ENCODE assay signal across 9 cellular contexts in the genomic region with DNA sequence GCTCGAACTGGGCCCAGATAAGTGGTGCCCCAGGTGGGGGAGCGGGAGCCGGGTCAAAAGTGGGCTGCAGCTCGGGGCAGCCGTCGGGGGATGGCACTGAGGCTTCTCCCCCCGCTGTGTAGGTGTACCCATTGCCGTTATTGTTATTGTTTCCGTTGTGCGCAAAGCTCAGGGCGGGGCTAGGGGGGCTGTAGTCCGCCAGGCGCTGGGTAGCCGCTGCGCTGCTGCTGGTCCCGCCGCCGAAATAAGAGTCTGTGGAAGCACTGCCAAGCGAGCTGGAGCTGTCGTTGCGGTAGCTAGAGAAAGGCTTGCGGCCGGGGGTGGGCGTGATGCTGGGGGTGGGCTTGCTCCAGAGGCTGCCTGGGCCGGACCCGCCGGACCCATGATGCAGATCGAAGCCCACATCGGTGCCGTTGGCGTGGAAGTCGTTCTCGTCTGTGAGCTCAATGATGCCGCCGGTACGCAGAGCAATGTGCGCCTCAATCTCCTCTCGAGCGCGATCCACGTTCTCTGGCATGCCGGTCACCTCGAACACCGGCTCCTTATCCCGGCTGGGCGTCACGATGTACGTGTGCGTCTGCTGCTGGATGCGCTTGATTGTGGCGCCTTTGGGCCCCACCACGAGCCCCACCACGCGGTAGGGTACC. TPM values are rescaled to one million over a fixed set of nuclear protein-coding genes. Genes with fewer than 3 reads are reported as not detected.
DNase-seq lines count a peak whose midpoint lies in the region; ATAC-seq, FAIRE-seq and TF ChIP-seq lines count a peak whose summit lies in the region.
"Had no signal": no experiment of that assay in that cellular context is flagged by ENCODE, and none has a peak within 500 bp of the region (broad histone marks: within the 10 kb centered on the region; RNA-seq: fewer than 3 reads in every experiment).

No MANE protein-coding gene starts in this region.

- DNase-seq in T-helper 1 cell (no peak), astrocyte of the cerebellum (ENCODE audit: low read depth) (no peak), kidney (peak; percentile 71), testis (no peak), NCI-H524 treated with DMSO at 0.1 percent for 48 hours (lab: John Stamatoyannopoulos, UW) (no peak), NOMO-1 treated with DMSO at 0.1 percent for 48 hours (lab: John Stamatoyannopoulos, UW; ENCODE audit: unreplicated experiment) (no peak)

- no peaks in the 10 kb centered on the region for H3K36me3 Mint-ChIP-seq in T-helper 1 cell treated with Interleukin-12 subunit alpha and Interleukin-12 subunit beta and Interleukin-4 antibody, amounts not matched to agents 30 μg/mL and 1 μg/mL, for 36 hours (ENCODE audit: low read depth)

- no peak for FAIRE-seq in kidney (lab: Jason Lieb, UNC)

- H3K9ac ChIP-seq in kidney (ENCODE audit: low read length in 2 of 2), result no peak overlapping the region

- H3K4me1 Mint-ChIP-seq in T-helper 1 cell treated with Interleukin-12 subunit alpha and Interleukin-12 subunit beta and Interleukin-4 antibody, amounts not matched to agents 30 μg/mL and 1 μg/mL, for 36 hours (ENCODE audit: low read depth), result peaks cover 5% of the 10 kb centered on the region

- peaks cover 3 to 7% of the 10 kb centered on the region in 2 donors for H3K4me1 ChIP-seq in kidney (ENCODE audit: control insufficient read depth in 1 of 2, insufficient read depth in 1 of 2, low read depth in 1 of 2, low read length in 2 of 2)
- H3K4me1 ChIP-seq in testis, result peaks cover 33% of the 10 kb centered on the region

- in situ Hi-C loops in astrocyte of the cerebellum (cut with HindIII; ENCODE audit: low sequenced_read_pairs), result no loop called here

- H3K27ac ChIP-seq in kidney (ENCODE audit: low read depth in 2 of 2, low read length in 2 of 2), result no peak overlapping the region
- H3K27ac ChIP-seq in testis, result peak overlapping the region; percentile 85 to 97

- H3K9me3 Mint-ChIP-seq in T-helper 1 cell treated with Interleukin-12 subunit alpha and Interleukin-12 subunit beta and Interleukin-4 antibody, amounts not matched to agents 30 μg/mL and 1 μg/mL, for 36 hours, result no peaks in the 10 kb centered on the region

- H3K9me3 ChIP-seq in kidney (ENCODE audit: control insufficient read depth in 1 of 2, low read length in 2 of 2) (no peaks in the 10 kb centered on the region), testis (no peaks in the 10 kb centered on the region)
- H3K9me3 ChIP-seq: adrenal gland had no signal

- H3K36me3 ChIP-seq in kidney (ENCODE audit: control insufficient read depth in 1 of 2, insufficient read depth in 2 of 2, low read length in 2 of 2) (no peaks in the 10 kb centered on the region), testis (ENCODE audit: low read depth, missing control alignments) (no peaks in the 10 kb centered on the region)
- H3K36me3 ChIP-seq: adrenal gland had no signal

- no peak overlapping the region for H3K27ac Mint-ChIP-seq in T-helper 1 cell treated with Interleukin-12 subunit alpha and Interleukin-12 subunit beta and Interleukin-4 antibody, amounts not matched to agents 30 μg/mL and 1 μg/mL, for 36 hours

- H3K27me3 ChIP-seq in testis, result no peaks in the 10 kb centered on the region
- H3K27me3 ChIP-seq: adrenal gland had no signal

- TF ChIP-seq POLR2A in testis (IDR thresholded peaks at IDR 0.05), result no peak

- TF ChIP-seq CTCF in astrocyte of the cerebellum (IDR thresholded peaks at IDR 0.05; ENCODE audit: low read depth, low read length, missing control alignments) (no peak), kidney (IDR thresholded peaks at IDR 0.05; ENCODE audit: borderline replicate concordance, extremely low read depth, insufficient read depth) (no peak), testis (IDR thresholded peaks at IDR 0.05) (no peak)

- H3K27me3 Mint-ChIP-seq in T-helper 1 cell treated with Interleukin-12 subunit alpha and Interleukin-12 subunit beta and Interleukin-4 antibody, amounts not matched to agents 30 μg/mL and 1 μg/mL, for 36 hours (ENCODE audit: low read depth), result peaks cover 24% of the 10 kb centered on the region

- ATAC-seq in GM21576 (IDR thresholded peaks at IDR 0.05; ENCODE audit: unreplicated experiment), result no peak

- H3K4me3 ChIP-seq in astrocyte of the cerebellum (ENCODE audit: low read depth, low read length), result peak overlapping the region; percentile 86
- H3K4me3 ChIP-seq in kidney (ENCODE audit: low read length in 2 of 2), result peak overlapping the region; percentile 59 to 65
- peak overlapping the region; percentile 84 to 93 for H3K4me3 ChIP-seq in testis

- peak overlapping the region; percentile 77 for H3K4me3 Mint-ChIP-seq in T-helper 1 cell treated with Interleukin-12 subunit alpha and Interleukin-12 subunit beta and Interleukin-4 antibody, amounts not matched to agents 30 μg/mL and 1 μg/mL, for 36 hours

- WGBS in testis, 2 donors, result 28 to 41% methylated on average over 15 to 51 of the region's 54 CpGs

- intact Hi-C loops in kidney (cut with DNase I), result no loop called here
- intact Hi-C loops in testis (cut with DNase I; ENCODE audit: low total_unique reads), result no loop called here

RNA-seq across cellular contexts. Expression of gene MEX3B, which starts 2.0 kb away (rescaled TPM):
- total RNA-seq in kidney (0.91 TPM), testis (100 to 1,000 TPM in 1 of 2 donors, 10 to 100 TPM in 1; 82.1 to 109 TPM)
- polyA plus RNA-seq in kidney (ENCODE audit: insufficient read depth, low read depth, low replicate concordance) (0.28 TPM), testis (ENCODE audit: insufficient read depth, low read depth, low replicate concordance) (55.3 TPM)

Comparison
In these comparisons a context has a peak if more than half of its experiments do, and no peak if none do; other contexts are left out.
1. H3K27ac ChIP-seq: peak in testis (2 of 2); none in kidney (0 of 2).
2. RNA of gene MEX3B, which starts 2.0 kb away (total RNA-seq): 82.1 to 109 TPM in testis; 0.91 TPM in kidney (single experiment); every median in the first group is over 10 times any median in the second.
3. Peak in every context shown above with its lines, with median percentiles within 50 percentile points of each other: H3K4me3 ChIP-seq.